ENCODE assay signal across 17 cellular contexts in the genomic region with DNA sequence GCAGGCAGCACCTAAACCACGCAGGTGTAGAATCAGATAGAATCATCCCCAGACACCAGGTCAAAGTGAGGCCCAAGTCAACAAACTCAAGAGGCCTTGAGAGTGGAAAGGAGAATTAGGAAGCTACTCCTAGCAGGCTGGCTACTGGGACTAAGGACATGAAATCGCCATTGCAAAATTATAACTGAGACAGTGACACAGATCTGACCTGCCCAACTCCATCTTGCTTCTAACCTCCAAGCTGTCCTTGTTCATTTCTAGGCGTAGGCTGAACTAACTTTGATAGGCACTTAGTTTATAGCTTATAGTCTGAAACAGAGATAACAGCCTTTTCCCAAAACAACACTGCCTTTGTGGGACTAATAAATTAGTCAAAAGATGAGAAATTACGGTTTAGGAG. TPM values are rescaled to one million over a fixed set of nuclear protein-coding genes. Genes with fewer than 3 reads are reported as not detected.
DNase-seq lines count a peak whose midpoint lies in the region; ATAC-seq, FAIRE-seq and TF ChIP-seq lines count a peak whose summit lies in the region.
"Had no signal": no experiment of that assay in that cellular context is flagged by ENCODE, and none has a peak within 500 bp of the region (broad histone marks: within the 10 kb centered on the region; RNA-seq: fewer than 3 reads in every experiment).

No MANE protein-coding gene starts in this region.

- TF ChIP-seq CTCF in bronchial epithelial cell (IDR thresholded peaks at IDR 0.05; ENCODE audit: insufficient read depth, low read length, severe bottlenecking), result no peak
- no peak for TF ChIP-seq CTCF in mesothelial cell of epicardium (IDR thresholded peaks at IDR 0.05; ENCODE audit: unreplicated experiment)

- ATAC-seq in GM21367 (IDR thresholded peaks at IDR 0.05; ENCODE audit: unreplicated experiment), result no peak

- H3K27me3 ChIP-seq in bronchial epithelial cell (ENCODE audit: control insufficient read depth, insufficient read depth, low read length), result no peaks in the 10 kb centered on the region
- H3K27me3 ChIP-seq: BE2C had no signal

- H3K4me3 Mint-ChIP-seq in mesothelial cell of epicardium, result no peak overlapping the region
- H3K4me3 Mint-ChIP-seq: CD4-positive, alpha-beta T cell had no signal

- no peaks in the 10 kb centered on the region for H3K9me3 Mint-ChIP-seq in mesothelial cell of epicardium
- H3K9me3 Mint-ChIP-seq: CD4-positive, alpha-beta T cell had no signal

- FAIRE-seq in H54 (lab: Jason Lieb, UNC) (peak; percentile 43), bronchial epithelial cell (lab: Jason Lieb, UNC) (peak; percentile 32), HTR-8/SVneo (lab: Jason Lieb, UNC) (no peak)
- FAIRE-seq: A204.1, GM12892, GM18507 had no signal

- no peaks in the 10 kb centered on the region for H3K36me3 Mint-ChIP-seq in mesothelial cell of epicardium

- H3K4me3 ChIP-seq in bronchial epithelial cell (ENCODE audit: low read depth, low read length), result no peak overlapping the region

- peaks cover 2% of the 10 kb centered on the region for H3K27me3 Mint-ChIP-seq in mesothelial cell of epicardium (ENCODE audit: low read depth)

- TF ChIP-seq POLR2A in H54 (IDR thresholded peaks at IDR 0.05; ENCODE audit: low read depth, low read length), result no peak

- H3K36me3 ChIP-seq in bronchial epithelial cell (ENCODE audit: control insufficient read depth, insufficient read depth, low read length), result no peaks in the 10 kb centered on the region
- H3K36me3 ChIP-seq: BE2C had no signal

- H3K27ac Mint-ChIP-seq in mesothelial cell of epicardium, result peak overlapping the region; percentile 10
- H3K27ac Mint-ChIP-seq: CD4-positive, alpha-beta T cell had no signal

- DNase-seq in H54 (ENCODE audit: insufficient read length, low spot score), result no peak
- DNase-seq in bronchial epithelial cell (ENCODE audit: low read depth), result no peak
- DNase-seq in mesothelial cell of epicardium (ENCODE audit: low spot score in 2 of 2, unreplicated experiment in 2 of 2), result no peak
- DNase-seq in HTR-8/SVneo (ENCODE audit: insufficient read length, low spot score), result no peak
- no peak for DNase-seq in C1 segment of cervical spinal cord (lab: John Stamatoyannopoulos, UW)
- DNase-seq: ACHN; BE2C; CD4-positive, alpha-beta T cell; DMS153; DMS79; GDM1; H7 had no signal

- H3K4me1 Mint-ChIP-seq in mesothelial cell of epicardium, result peaks cover 16% of the 10 kb centered on the region

RNA-seq across cellular contexts. Expression of gene ACTL7B, which starts 52.8 kb away (rescaled TPM):
- total RNA-seq in bronchial epithelial cell, result under 0.01 TPM in 1 of 2 replicates, not detected in the other
- 0.13 to 0.16 TPM in 2 of 3 replicates, not detected in the other for total RNA-seq in mesothelial cell of epicardium
- total RNA-seq: Daoy, H7 had no signal

RNA-seq across cellular contexts. Expression of gene ACTL7A, which starts 59.1 kb away (rescaled TPM):
- total RNA-seq in bronchial epithelial cell (not detected in 2 replicates), mesothelial cell of epicardium (not detected in 3 replicates)
- total RNA-seq: CD4-positive, alpha-beta T cell; Daoy; H7 had no signal
